In genomic region chr1:17615157-17615556, GRCh38 we compare ENCODE assay signal across 18 cellular contexts.
DNase-seq lines count a peak whose midpoint lies in the region; TF ChIP-seq lines count a peak whose summit lies in the region.
"Had no signal": no experiment of that assay in that cellular context is flagged by ENCODE, and none has a peak within 500 bp of the region (broad histone marks: within the 10 kb centered on the region; RNA-seq: fewer than 3 reads in every experiment).

No MANE protein-coding gene starts in this region.

- H3K27ac Mint-ChIP-seq in H9: peak overlapping the region in 2 of 3 experiments; percentile 27 to 44; a peak in 2 of 7 replicates
- H3K27ac Mint-ChIP-seq: CD8-positive, alpha-beta T cell had no signal

- H4K91ac ChIP-seq in H9 (ENCODE audit: insufficient read length, low read depth, low read length): no peak overlapping the region

- H3K4me2 ChIP-seq in H9 (ENCODE audit: insufficient read depth, insufficient read length, low read length): no peak overlapping the region

- H2BK15ac ChIP-seq in H9 (ENCODE audit: low read depth, low read length): no peak overlapping the region

- H3K27ac ChIP-seq in H9 (ENCODE audit: insufficient read length, low read depth, low read length) (no peak overlapping the region), coronary artery (peak overlapping the region; percentile 98), transverse colon (no peak overlapping the region)
- H3K27ac ChIP-seq: RWPE1, SJSA1 had no signal

- H2BK5ac ChIP-seq in H9 (ENCODE audit: insufficient read length, low read length): no peak overlapping the region

- DNase-seq in H9 (no peak), coronary artery (ENCODE audit: low spot score) (no peak), medulla oblongata (ENCODE audit: extremely low spot score) (peak; percentile 63), transverse colon (peak; percentile 21), NCI-H2171 treated with DMSO at 0.1 percent for 48 hours (lab: John Stamatoyannopoulos, UW) (no peak), midbrain (lab: John Stamatoyannopoulos, UW) (no peak)
- no peak for DNase-seq in stimulated activated naive CD4-positive, alpha-beta T cell treated with Interleukin-2 at 50 U/mL for 16 hours (lab: John Stamatoyannopoulos, UW)
- DNase-seq: ACHN; AML-193; CD8-positive, alpha-beta T cell; DMS79 treated with DMSO at 0.1 percent for 48 hours; H7; NCI-H1105; NCI-H1694; NCI-H345; NK-92 treated with Interleukin-12 subunit alpha and Interleukin-12 subunit beta, amount 100 ng/mL, for 24 hours had no signal

- no peak overlapping the region for H3K4me3 Mint-ChIP-seq in H9
- H3K4me3 Mint-ChIP-seq: CD8-positive, alpha-beta T cell had no signal

- H3K18ac ChIP-seq in H9 (ENCODE audit: insufficient read length, low read depth, low read length): no peak overlapping the region

- no peaks in the 10 kb centered on the region for H3K27me3 ChIP-seq in H9 (ENCODE audit: insufficient read depth, low read length)
- H3K27me3 ChIP-seq in transverse colon: no peaks in the 10 kb centered on the region
- H3K27me3 ChIP-seq: SJSA1 had no signal

- H2AK5ac ChIP-seq in H9 (ENCODE audit: insufficient read length, low read length): no peak overlapping the region

- H3K79me1 ChIP-seq in H9 (ENCODE audit: insufficient read depth, low read depth, low read length, poor library complexity, severe bottlenecking): no peaks in the 10 kb centered on the region

- peaks cover 0 to 27% (median 1%) of the 10 kb centered on the region in 4 donors for H3K36me3 ChIP-seq in transverse colon

- peaks cover 6 to 13% of the 10 kb centered on the region in 2 experiments for H3K4me1 Mint-ChIP-seq in H9

- H3K9ac ChIP-seq in H9 (ENCODE audit: extremely low read depth, insufficient read length, low read length): no peak overlapping the region

- H3K79me2 ChIP-seq in H9 (ENCODE audit: insufficient read depth, low read length): no peaks in the 10 kb centered on the region

- H2BK20ac ChIP-seq in H9 (ENCODE audit: low read depth, low read length, poor library complexity, severe bottlenecking): no peak overlapping the region

- no peak for TF ChIP-seq EP300 in transverse colon (IDR thresholded peaks at IDR 0.05; ENCODE audit: low read depth)

- H3K4me3 ChIP-seq in coronary artery (no peak overlapping the region), transverse colon (no peak overlapping the region)
- H3K4me3 ChIP-seq: SJSA1 had no signal

- H3K4me1 ChIP-seq in H9 (ENCODE audit: insufficient read depth, low read length): no peaks in the 10 kb centered on the region
- H3K4me1 ChIP-seq in transverse colon: peaks cover 0 to 9% (median 6%) of the 10 kb centered on the region in 4 donors
- H3K4me1 ChIP-seq: SJSA1 had no signal

- no peak overlapping the region for H3K4ac ChIP-seq in H9 (ENCODE audit: low read depth, low read length)

- H3K9me3 ChIP-seq in H9 (ENCODE audit: control insufficient read depth, low read depth, low read length) (no peaks in the 10 kb centered on the region), transverse colon (no peaks in the 10 kb centered on the region)
- H3K9me3 ChIP-seq: SJSA1 had no signal

- H2BK12ac ChIP-seq in H9 (ENCODE audit: insufficient read length, low read depth, low read length): no peak overlapping the region

- H3K36me3 Mint-ChIP-seq in H9 (ENCODE audit: insufficient read depth in 1 of 3, low read depth in 3 of 3): peaks cover 10 to 24% (median 16%) of the 10 kb centered on the region in 3 experiments; a peak in 6 of 7 replicates
- H3K36me3 Mint-ChIP-seq: CD8-positive, alpha-beta T cell had no signal

- H3K9me3 Mint-ChIP-seq in H9: no peaks in the 10 kb centered on the region
- H3K9me3 Mint-ChIP-seq: CD8-positive, alpha-beta T cell had no signal

- H4K8ac ChIP-seq in H9 (replicated peaks; ENCODE audit: insufficient read length, low read depth, low read length): no peak overlapping the region

- TF ChIP-seq CTCF in H9 (conservative IDR thresholded peaks at IDR 0.05) (no peak), coronary artery (IDR thresholded peaks at IDR 0.05) (no peak), transverse colon (IDR thresholded peaks at IDR 0.05) (no peak)

- H3T11ph ChIP-seq in H9 (ENCODE audit: low read length): no peak overlapping the region

- peaks cover 1% of the 10 kb centered on the region; the same call in 1 of the 2 replicates for H3K27me3 Mint-ChIP-seq in H9 (ENCODE audit: low read depth)

- no peak overlapping the region for H3K56ac ChIP-seq in H9 (ENCODE audit: insufficient read length, low read depth, low read length)

- no peak overlapping the region for H3K23ac ChIP-seq in H9 (ENCODE audit: insufficient read length, low read depth, low read length)

- H2BK120ac ChIP-seq in H9 (ENCODE audit: low read depth, low read length, poor library complexity, severe bottlenecking): no peak overlapping the region

- H2AFZ ChIP-seq in H9 (ENCODE audit: low read length): no peak overlapping the region

- WGBS in H9 (ENCODE audit: extremely low coverage, insufficient read length, low lambda C conversion rate): no CpG with 5 or more reads among the region's 11 CpGs
- 87 to 93% methylated on average over 8 to 11 of the region's 11 CpGs for WGBS in transverse colon (ENCODE audit: low coverage in 1 of 2), 2 donors

- no peak overlapping the region for H3K14ac ChIP-seq in H9 (ENCODE audit: insufficient read depth, low read length)

- in situ Hi-C loops in transverse colon (cut with MboI; ENCODE audit: low pct_ligation_motif_present in 1 of 4, low pct_unique_long_range_greater_than_20kb in 1 of 4, low sequenced_read_pairs in 3 of 4): no loop called here

- no peaks in the 10 kb centered on the region for H3K23me2 ChIP-seq in H9 (ENCODE audit: insufficient read length, low read depth, low read length, poor library complexity, severe bottlenecking)

- TF ChIP-seq POLR2A in transverse colon (IDR thresholded peaks at IDR 0.05): no peak

- intact Hi-C loops in transverse colon (cut with DNase I; ENCODE audit: low total_unique reads): no loop called here

- H4K5ac ChIP-seq in H9 (ENCODE audit: insufficient read length, low read depth, low read length): no peak overlapping the region

- no peaks in the 10 kb centered on the region for H4K20me1 ChIP-seq in H9 (ENCODE audit: control insufficient read depth, insufficient read depth, insufficient read length)

Comparison
In these comparisons a context has a peak if more than half of its experiments do, and no peak if none do; other contexts are left out.
1. DNase-seq: peak in medulla oblongata (single experiment) and transverse colon (single experiment); none in H9 (single experiment), coronary artery (single experiment), NCI-H2171 treated with DMSO at 0.1 percent for 48 hours (single experiment), stimulated activated naive CD4-positive, alpha-beta T cell treated with Interleukin-2 at 50 U/mL for 16 hours (single experiment) and midbrain (single experiment).
2. H3K27ac ChIP-seq: peak in coronary artery (2 of 2); none in H9 (single experiment) and transverse colon (0 of 4).